Comparison of ENCODE assay signal across 8 cellular contexts in genomic region chr11:72813740-72814138, GRCh38. TPM values are rescaled to one million over a fixed set of nuclear protein-coding genes. Genes with fewer than 3 reads are reported as not detected.
A peak's percentile ranks its signal among the peaks of the same experiment; 100 is the strongest.
DNase-seq lines count a peak whose midpoint lies in the region; ATAC-seq, FAIRE-seq and TF ChIP-seq lines count a peak whose summit lies in the region.

No MANE protein-coding gene starts in this region.

- peaks cover 9 to 15% of the 10 kb centered on the region in 2 donors for H3K4me1 ChIP-seq in lung (ENCODE audit: control insufficient read depth in 2 of 2, insufficient read depth in 2 of 2, low read length in 2 of 2)

- H3K4me3 Mint-ChIP-seq in stimulated activated naive B cell treated with anti-CD40 and anti-IgM and Interleukin-4, amounts not matched to agents 10 μg/mL and 1 μg/mL and 100 μg/mL, for 72 hours, result peak overlapping the region; percentile 96 to 100

- peak; percentile 97 for TF ChIP-seq POLR2A in GM12892 (IDR thresholded peaks at IDR 0.05; ENCODE audit: low read depth, low read length)

- POLR2A ChIA-PET in AG04450 (lab: Yijun Ruan, JAX), result interaction anchor here (0.9 kb wide), 1 partner anchor 19 kb away, joined by 7 read pairs; no protein-coding TSS in a partner anchor

- peaks cover 24 to 54% of the 10 kb centered on the region in 2 donors for H3K36me3 Mint-ChIP-seq in stimulated activated naive B cell treated with anti-CD40 and anti-IgM and Interleukin-4, amounts not matched to agents 10 μg/mL and 1 μg/mL and 100 μg/mL, for 72 hours

- ATAC-seq in HG02623 (IDR thresholded peaks at IDR 0.05; ENCODE audit: unreplicated experiment) (peak; percentile 56), lung (ENCODE audit: insufficient read depth, low FRiP score) (peak; percentile 89)
- peak; percentile 61 to 65 for ATAC-seq in stimulated activated naive B cell treated with anti-CD40 and anti-IgM and Interleukin-4, amounts not matched to agents 10 μg/mL and 1 μg/mL and 100 μg/mL, for 72 hours (replicated peaks)

- TF ChIP-seq CTCF in AG04450 (IDR thresholded peaks at IDR 0.05; ENCODE audit: low read depth, low read length), result no peak
- TF ChIP-seq CTCF in coronary artery (IDR thresholded peaks at IDR 0.05), result no peak
- TF ChIP-seq CTCF in lung (IDR thresholded peaks at IDR 0.05; ENCODE audit: control extremely low read depth, extremely low read depth), result no peak

- peaks cover 0 to 13% of the 10 kb centered on the region in 2 donors for H3K36me3 ChIP-seq in lung (ENCODE audit: control insufficient read depth in 2 of 2, insufficient read depth in 2 of 2, low read length in 2 of 2)

- CTCF ChIA-PET in AG04450 (lab: Charles Lee), result interaction anchor here (2.8 kb wide), 1 partner anchor 87 kb away, joined by 38 read pairs; no protein-coding TSS in a partner anchor

- no peaks in the 10 kb centered on the region for H3K27me3 Mint-ChIP-seq in stimulated activated naive B cell treated with anti-CD40 and anti-IgM and Interleukin-4, amounts not matched to agents 10 μg/mL and 1 μg/mL and 100 μg/mL, for 72 hours

- 0% methylated on average over 34 of the region's 34 CpGs for WGBS in lung, 2 donors

- H3K9me3 ChIP-seq in AG04450 (ENCODE audit: control insufficient read depth, insufficient read depth, low read length) (no peaks in the 10 kb centered on the region), lung (ENCODE audit: control insufficient read depth in 2 of 2, insufficient read depth in 1 of 2, low read length in 1 of 2) (peaks cover 0 to 2% of the 10 kb centered on the region in 2 donors)

- no peak for FAIRE-seq in GM12892 (lab: Jason Lieb, UNC)

- H3K27ac ChIP-seq in AG04450 (ENCODE audit: low read depth, low read length) (peak overlapping the region; percentile 96), coronary artery (peak overlapping the region; percentile 89 to 90), lung (ENCODE audit: low read depth in 1 of 2, low read length in 1 of 2) (peak overlapping the region; percentile 98 to 99)

- H3K4me3 ChIP-seq in AG04450 (ENCODE audit: low read depth, low read length), result peak overlapping the region; percentile 87
- peak overlapping the region; percentile 82 for H3K4me3 ChIP-seq in coronary artery
- peak overlapping the region; percentile 90 for H3K4me3 ChIP-seq in lung

- H3K9me3 Mint-ChIP-seq in stimulated activated naive B cell treated with anti-CD40 and anti-IgM and Interleukin-4, amounts not matched to agents 10 μg/mL and 1 μg/mL and 100 μg/mL, for 72 hours, result no peaks in the 10 kb centered on the region

- DNase-seq in AG04450 (ENCODE audit: low read depth, low spot score), result no peak
- DNase-seq in GM12892 (ENCODE audit: insufficient read length), result peak; percentile 77
- peak; percentile 69 for DNase-seq in NAMALWA (ENCODE audit: low spot score)
- DNase-seq in SW 1271 (lab: John Stamatoyannopoulos, UW), result peak; percentile 59 to 83
- no peak for DNase-seq in coronary artery (ENCODE audit: low spot score)
- peak; percentile 81 for DNase-seq in lung (ENCODE audit: low spot score)
- no peak for DNase-seq in stimulated activated naive B cell treated with anti-CD40 and anti-IgM and Interleukin-4, amounts not matched to agents 10 μg/mL and 1 μg/mL and 100 μg/mL, for 72 hours

- H3K27ac Mint-ChIP-seq in stimulated activated naive B cell treated with anti-CD40 and anti-IgM and Interleukin-4, amounts not matched to agents 10 μg/mL and 1 μg/mL and 100 μg/mL, for 72 hours, result peak overlapping the region; percentile 99

- peaks cover 33 to 55% of the 10 kb centered on the region in 2 donors for H3K4me1 Mint-ChIP-seq in stimulated activated naive B cell treated with anti-CD40 and anti-IgM and Interleukin-4, amounts not matched to agents 10 μg/mL and 1 μg/mL and 100 μg/mL, for 72 hours

- H3K27me3 ChIP-seq in AG04450 (ENCODE audit: control insufficient read depth, insufficient read depth, low read length) (no peaks in the 10 kb centered on the region), lung (ENCODE audit: control insufficient read depth, insufficient read depth) (no peaks in the 10 kb centered on the region)

RNA-seq across cellular contexts. Expression of gene ATG16L2, which starts 0.5 kb away (rescaled TPM):
- polyA plus RNA-seq in AG04450 (2011; rRNA removed) (4.2 and 5.3 TPM in 2 replicates), lung (10 to 100 TPM; 60.8 to 86.0 TPM)
- polyA minus RNA-seq in AG04450 (2011; rRNA and poly(A)+ RNA removed), result 5.6 and 5.8 TPM in 2 replicates
- 59.2 TPM for polyA plus RNA-seq in GM12892 (2012; ENCODE audit: missing spikeins)
- 10 to 100 TPM; 42.6 to 61.9 TPM for total RNA-seq in lung

RNA-seq across cellular contexts. Expression of gene STARD10, which starts 19.9 kb away (rescaled TPM):
- polyA plus RNA-seq in AG04450 (2011; rRNA removed) (38.4 and 49.0 TPM in 2 replicates), lung (100 to 1,000 TPM in 1 of 2 donors, 10 to 100 TPM in 1; 66.5 to 198 TPM)
- polyA minus RNA-seq in AG04450 (2011; rRNA and poly(A)+ RNA removed), result 31.1 and 45.9 TPM in 2 replicates
- polyA plus RNA-seq in GM12892 (2012; ENCODE audit: missing spikeins), result 24.3 TPM
- total RNA-seq in lung, result 100 to 1,000 TPM in 1 of 2 donors, 10 to 100 TPM in 1; 97.1 to 108 TPM

Comparison
In these comparisons a context has a peak if more than half of its experiments do, and no peak if none do; other contexts are left out.
1. DNase-seq: peak in GM12892 (single experiment), NAMALWA (single experiment), SW 1271 (2 of 2) and lung (single experiment); none in AG04450 (single experiment), coronary artery (single experiment) and stimulated activated naive B cell treated with anti-CD40 and anti-IgM and Interleukin-4, amounts not matched to agents 10 μg/mL and 1 μg/mL and 100 μg/mL, for 72 hours (single experiment).
2. Peak in every context shown above with its lines, with median percentiles within 50 percentile points of each other: H3K27ac ChIP-seq, H3K4me3 ChIP-seq and ATAC-seq.